20 cellular contexts compared by ENCODE assay signal in the genomic region with DNA sequence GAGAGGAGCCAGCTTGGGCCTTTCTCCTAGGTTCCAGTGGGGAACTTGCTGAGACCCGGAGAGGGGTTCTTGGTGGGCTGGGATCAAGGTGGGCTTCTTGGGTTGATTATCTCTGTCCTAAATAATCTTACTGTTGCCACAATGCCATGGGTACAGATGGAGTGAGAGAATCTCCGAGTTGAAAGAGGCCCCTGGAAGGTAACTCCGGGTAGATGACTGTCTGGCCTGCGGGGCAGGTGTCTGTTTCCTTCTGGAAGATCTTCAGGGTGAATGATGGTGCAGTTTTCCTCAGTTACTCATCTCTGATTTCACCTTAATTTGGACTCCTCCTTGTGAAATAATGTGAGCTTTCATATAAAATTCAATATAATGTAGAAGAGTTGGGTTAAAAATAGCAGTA.
DNase-seq lines count a peak whose midpoint lies in the region; ATAC-seq, FAIRE-seq and TF ChIP-seq lines count a peak whose summit lies in the region.
"Had no signal": no experiment of that assay in that cellular context is flagged by ENCODE, and none has a peak within 500 bp of the region (broad histone marks: within the 10 kb centered on the region; RNA-seq: fewer than 3 reads in every experiment).

No MANE protein-coding gene starts in this region.

- H3K4me3 ChIP-seq in bronchial epithelial cell (ENCODE audit: low read depth, low read length) (no peak overlapping the region), esophagus muscularis mucosa (no peak overlapping the region), trophoblast cell (ENCODE audit: low read depth, low read length) (no peak overlapping the region)
- H3K4me3 ChIP-seq: HAP-1 had no signal

- H3K4ac ChIP-seq in trophoblast cell (ENCODE audit: low read depth, low read length), result no peak overlapping the region

- TF ChIP-seq CTCF in RWPE1 (conservative IDR thresholded peaks at IDR 0.05; ENCODE audit: low read depth) (no peak), bronchial epithelial cell (IDR thresholded peaks at IDR 0.05; ENCODE audit: insufficient read depth, low read length, severe bottlenecking) (no peak), esophagus muscularis mucosa (IDR thresholded peaks at IDR 0.05) (no peak)
- TF ChIP-seq CTCF in activated CD8-positive, alpha-beta T cell treated with anti-CD3 and anti-CD28 coated beads for 36 hours (IDR thresholded peaks at IDR 0.05), result no peak

- no peaks in the 10 kb centered on the region for H3K36me3 Mint-ChIP-seq in T-helper 2 cell treated with Interferon-gamma antibody and Interleukin-4, amounts not matched to agents 5 μg/mL and 100 μg/mL, for 36 hours (ENCODE audit: low read depth)
- no peaks in the 10 kb centered on the region for H3K36me3 Mint-ChIP-seq in activated CD8-positive, alpha-beta T cell treated with anti-CD3 and anti-CD28 coated beads for 36 hours (ENCODE audit: low read depth)
- H3K36me3 Mint-ChIP-seq: CD4-positive, alpha-beta memory T cell had no signal

- no peak overlapping the region for H3K4me3 Mint-ChIP-seq in T-helper 2 cell treated with Interferon-gamma antibody and Interleukin-4, amounts not matched to agents 5 μg/mL and 100 μg/mL, for 36 hours
- no peak overlapping the region for H3K4me3 Mint-ChIP-seq in activated CD8-positive, alpha-beta T cell treated with anti-CD3 and anti-CD28 coated beads for 36 hours
- H3K4me3 Mint-ChIP-seq: CD4-positive, alpha-beta memory T cell; HFFc6 had no signal

- no peak overlapping the region for H2AK5ac ChIP-seq in trophoblast cell (ENCODE audit: low read length)

- TF ChIP-seq EP300 in esophagus muscularis mucosa (IDR thresholded peaks at IDR 0.05), result no peak

- intact Hi-C loops in esophagus muscularis mucosa (cut with DNase I), result no loop called here
- intact Hi-C loops in activated CD8-positive, alpha-beta T cell treated with anti-CD3 and anti-CD28 coated beads for 36 hours (cut with micrococcal nuclease), result no loop called here

- TF ChIP-seq POLR2A in esophagus muscularis mucosa (IDR thresholded peaks at IDR 0.05; ENCODE audit: low read depth), result no peak

- H3K23ac ChIP-seq in trophoblast cell (ENCODE audit: low read length), result no peak overlapping the region

- H4K8ac ChIP-seq in trophoblast cell (ENCODE audit: low read depth, low read length), result no peak overlapping the region

- H3K9ac ChIP-seq in trophoblast cell (ENCODE audit: low read length), result no peak overlapping the region

- no peak overlapping the region for H3K18ac ChIP-seq in trophoblast cell (ENCODE audit: low read length)

- no peak overlapping the region for H2BK120ac ChIP-seq in trophoblast cell (ENCODE audit: insufficient read depth, low read length, poor library complexity)

- H3K14ac ChIP-seq in trophoblast cell (ENCODE audit: low read length), result no peak overlapping the region

- ATAC-seq in activated CD8-positive, alpha-beta T cell treated with anti-CD3 and anti-CD28 coated beads for 36 hours, result no peak

- no peak overlapping the region for H3K27ac Mint-ChIP-seq in T-helper 2 cell treated with Interferon-gamma antibody and Interleukin-4, amounts not matched to agents 5 μg/mL and 100 μg/mL, for 36 hours
- no peak overlapping the region for H3K27ac Mint-ChIP-seq in activated CD8-positive, alpha-beta T cell treated with anti-CD3 and anti-CD28 coated beads for 36 hours
- H3K27ac Mint-ChIP-seq: CD4-positive, alpha-beta memory T cell; HFFc6 had no signal

- no peak overlapping the region for H2BK5ac ChIP-seq in trophoblast cell (ENCODE audit: low read depth, low read length, poor library complexity)

- H3K27ac ChIP-seq in RWPE1, result no peak overlapping the region
- H3K27ac ChIP-seq in esophagus muscularis mucosa (replicated peaks in 1 of 4), result no peak overlapping the region
- no peak overlapping the region for H3K27ac ChIP-seq in trophoblast cell (ENCODE audit: low read depth, low read length)

- H4K12ac ChIP-seq in trophoblast cell (ENCODE audit: low read depth, low read length), result no peak overlapping the region

- FAIRE-seq in bronchial epithelial cell (lab: Jason Lieb, UNC), result peak; percentile 7
- FAIRE-seq: G401.6, GM12892, GM19239, H54 had no signal

- DNase-seq in RWPE1 (ENCODE audit: low spot score) (peak; percentile 36), bronchial epithelial cell (ENCODE audit: low read depth) (peak; percentile 19), esophagus muscularis mucosa (ENCODE audit: extremely low spot score) (peak; percentile 53), trophoblast cell (peak; percentile 75 to 81), NCI-H69 (lab: John Stamatoyannopoulos, UW) (no peak), DMS53 (lab: John Stamatoyannopoulos, UW) (no peak)
- DNase-seq in T-helper 2 cell treated with Interferon-gamma antibody and Interleukin-4, amounts not matched to agents 5 μg/mL and 100 μg/mL, for 36 hours (ENCODE audit: low spot score), result no peak
- no peak for DNase-seq in activated CD8-positive, alpha-beta T cell treated with anti-CD3 and anti-CD28 coated beads for 36 hours
- DNase-seq: C1 segment of cervical spinal cord; Calu3; CD4-positive, alpha-beta memory T cell; COR-L47; DND-41; GOT3; HFFc6 had no signal

- H3K4me1 Mint-ChIP-seq in T-helper 2 cell treated with Interferon-gamma antibody and Interleukin-4, amounts not matched to agents 5 μg/mL and 100 μg/mL, for 36 hours (ENCODE audit: low read depth), result no peaks in the 10 kb centered on the region
- H3K4me1 Mint-ChIP-seq in activated CD8-positive, alpha-beta T cell treated with anti-CD3 and anti-CD28 coated beads for 36 hours (ENCODE audit: low read depth), result no peaks in the 10 kb centered on the region
- H3K4me1 Mint-ChIP-seq: CD4-positive, alpha-beta memory T cell had no signal

- peaks cover 6% of the 10 kb centered on the region for H3K27me3 Mint-ChIP-seq in T-helper 2 cell treated with Interferon-gamma antibody and Interleukin-4, amounts not matched to agents 5 μg/mL and 100 μg/mL, for 36 hours (ENCODE audit: low read depth)
- H3K27me3 Mint-ChIP-seq in activated CD8-positive, alpha-beta T cell treated with anti-CD3 and anti-CD28 coated beads for 36 hours, result peaks cover 5% of the 10 kb centered on the region

- H3K27me3 ChIP-seq in bronchial epithelial cell (ENCODE audit: control insufficient read depth, insufficient read depth, low read length), result no peaks in the 10 kb centered on the region
- peaks cover 0 to 5% (median 0%) of the 10 kb centered on the region in 4 donors for H3K27me3 ChIP-seq in esophagus muscularis mucosa
- H3K27me3 ChIP-seq in trophoblast cell (ENCODE audit: insufficient read depth, low read length), result no peaks in the 10 kb centered on the region

- H3K36me3 ChIP-seq in bronchial epithelial cell (ENCODE audit: control insufficient read depth, insufficient read depth, low read length) (no peaks in the 10 kb centered on the region), esophagus muscularis mucosa (no peaks in the 10 kb centered on the region), trophoblast cell (ENCODE audit: control insufficient read depth in 1 of 2, insufficient read depth in 2 of 2, low read length in 2 of 2) (no peaks in the 10 kb centered on the region)
- H3K36me3 ChIP-seq: HAP-1 had no signal

- H3K9me3 ChIP-seq in esophagus muscularis mucosa, result no peaks in the 10 kb centered on the region
- no peaks in the 10 kb centered on the region for H3K9me3 ChIP-seq in trophoblast cell (ENCODE audit: insufficient read depth, low read depth, low read length)
- H3K9me3 ChIP-seq: HAP-1 had no signal

- no peak overlapping the region for H4K91ac ChIP-seq in trophoblast cell (ENCODE audit: low read depth, low read length)

- no peak overlapping the region for H3K4me2 ChIP-seq in trophoblast cell (ENCODE audit: low read length)

- 74% methylated on average over 4 of the region's 4 CpGs for WGBS in esophagus muscularis mucosa
- no CpG with 5 or more reads among the region's 4 CpGs for WGBS in trophoblast cell (ENCODE audit: extremely low coverage, insufficient coverage, insufficient read length)

- no peaks in the 10 kb centered on the region for H3K79me2 ChIP-seq in trophoblast cell (ENCODE audit: control insufficient read depth, insufficient read depth, low read length, poor library complexity)

- no peak overlapping the region for H2BK12ac ChIP-seq in trophoblast cell (ENCODE audit: low read length)

- no peaks in the 10 kb centered on the region for H3K4me1 ChIP-seq in esophagus muscularis mucosa
- no peaks in the 10 kb centered on the region for H3K4me1 ChIP-seq in trophoblast cell (ENCODE audit: control insufficient read depth in 1 of 2, insufficient read depth in 2 of 2, low read length in 2 of 2)
- H3K4me1 ChIP-seq: HAP-1 had no signal

- no peak overlapping the region for H2AFZ ChIP-seq in trophoblast cell (ENCODE audit: insufficient read depth, low read length, poor library complexity)

- no peaks in the 10 kb centered on the region for H3K9me3 Mint-ChIP-seq in T-helper 2 cell treated with Interferon-gamma antibody and Interleukin-4, amounts not matched to agents 5 μg/mL and 100 μg/mL, for 36 hours
- no peaks in the 10 kb centered on the region for H3K9me3 Mint-ChIP-seq in activated CD8-positive, alpha-beta T cell treated with anti-CD3 and anti-CD28 coated beads for 36 hours
- H3K9me3 Mint-ChIP-seq: CD4-positive, alpha-beta memory T cell; HFFc6 had no signal

- no peaks in the 10 kb centered on the region for H3K79me1 ChIP-seq in trophoblast cell (ENCODE audit: low read length)

- POLR2A ChIA-PET in RWPE1 (lab: Yijun Ruan, JAX; ENCODE audit: low non-redundant PET), result no interaction called here
- POLR2A ChIA-PET in activated CD8-positive, alpha-beta T cell treated with anti-CD3 and anti-CD28 coated beads for 36 hours (lab: Charles Lee), result no interaction called here

- CTCF ChIA-PET in RWPE1 (lab: Yijun Ruan, JAX), result no interaction called here
- CTCF ChIA-PET in activated CD8-positive, alpha-beta T cell treated with anti-CD3 and anti-CD28 coated beads for 36 hours (lab: Charles Lee), result no interaction called here

Comparison
In these comparisons a context has a peak if more than half of its experiments do, and no peak if none do; other contexts are left out.
1. DNase-seq: peak in RWPE1 (single experiment), bronchial epithelial cell (single experiment), esophagus muscularis mucosa (single experiment) and trophoblast cell (2 of 2); none in T-helper 2 cell treated with Interferon-gamma antibody and Interleukin-4, amounts not matched to agents 5 μg/mL and 100 μg/mL, for 36 hours (single experiment), activated CD8-positive, alpha-beta T cell treated with anti-CD3 and anti-CD28 coated beads for 36 hours (single experiment), NCI-H69 (single experiment) and DMS53 (single experiment).